12 cellular contexts compared by ENCODE assay signal in the genomic region with DNA sequence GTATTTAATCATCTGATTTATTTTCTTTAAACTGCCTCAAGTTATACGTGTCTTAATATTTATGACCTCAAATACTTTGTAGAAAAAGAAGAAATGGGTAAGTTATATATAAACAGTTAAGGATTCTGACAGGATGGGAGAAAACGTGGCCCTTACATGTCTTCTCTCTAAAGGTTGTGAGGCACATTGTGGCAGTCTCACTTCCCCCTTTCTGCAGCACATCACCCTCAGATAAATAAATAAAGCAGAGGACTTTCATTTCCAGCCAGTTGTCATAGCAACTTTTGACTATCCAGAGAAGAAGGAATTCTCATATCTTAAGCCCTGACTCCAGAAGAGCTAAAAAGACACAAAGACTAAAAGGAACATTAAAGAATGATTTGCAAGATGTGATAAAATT. TPM values are rescaled to one million over a fixed set of nuclear protein-coding genes. Genes with fewer than 3 reads are reported as not detected.
DNase-seq lines count a peak whose midpoint lies in the region; ATAC-seq and TF ChIP-seq lines count a peak whose summit lies in the region.
"Had no signal": no experiment of that assay in that cellular context is flagged by ENCODE, and none has a peak within 500 bp of the region (broad histone marks: within the 10 kb centered on the region; RNA-seq: fewer than 3 reads in every experiment).

No MANE protein-coding gene starts in this region.

- intact Hi-C loops in Right ventricle myocardium superior (cut with DNase I) (no loop called here), vagina (cut with DNase I) (no loop called here)

- no peaks in the 10 kb centered on the region for H3K27me3 ChIP-seq in vagina
- H3K27me3 ChIP-seq: transverse colon had no signal

- no peaks in the 10 kb centered on the region for H3K4me1 ChIP-seq in vagina
- H3K4me1 ChIP-seq: HAP-1, transverse colon had no signal

- no peak for TF ChIP-seq POLR2A in vagina (IDR thresholded peaks at IDR 0.05)

- H3K4me3 ChIP-seq in vagina = no peak overlapping the region
- H3K4me3 ChIP-seq: HAP-1, transverse colon had no signal

- in situ Hi-C loops in GM13977 (cut with MboI; ENCODE audit: low pct_unique_long_range_greater_than_20kb, low sequenced_read_pairs, unreplicated experiment) = no loop called here

- H3K9me3 ChIP-seq in vagina = no peaks in the 10 kb centered on the region
- H3K9me3 ChIP-seq: HAP-1, transverse colon had no signal

- H3K36me3 ChIP-seq in vagina = no peaks in the 10 kb centered on the region
- H3K36me3 ChIP-seq: HAP-1, transverse colon had no signal

- ATAC-seq in GM21360 (IDR thresholded peaks at IDR 0.05; ENCODE audit: unreplicated experiment) (peak; percentile 98), HG03108 (IDR thresholded peaks at IDR 0.05; ENCODE audit: unreplicated experiment) (peak; percentile 99), Right ventricle myocardium superior (ENCODE audit: poor library complexity) (no peak)

- H3K27ac ChIP-seq in vagina = no peak overlapping the region
- H3K27ac ChIP-seq: C4-2B, transverse colon had no signal

- DNase-seq in GM13977 (ENCODE audit: low spot score) = peak; percentile 45
- DNase-seq in RPMI8226 = peak; percentile 79
- DNase-seq in Right ventricle myocardium superior = no peak
- no peak for DNase-seq in vagina (ENCODE audit: extremely low spot score in 2 of 2)
- no peak for DNase-seq in LoVo (ENCODE audit: low spot score)
- DNase-seq in NCI-H2227 (lab: John Stamatoyannopoulos, UW; ENCODE audit: unreplicated experiment) = no peak
- DNase-seq: amygdala, transverse colon had no signal

- TF ChIP-seq CTCF in GM13977 (IDR thresholded peaks at IDR 0.05; ENCODE audit: extremely low read depth, insufficient read depth, missing control alignments) = no peak
- no peak for TF ChIP-seq CTCF in vagina (IDR thresholded peaks at IDR 0.05)

RNA-seq across cellular contexts. Expression of a gene that starts 28.8 kb away (rescaled TPM):
- total RNA-seq in Right ventricle myocardium superior (8.5 TPM), vagina (16.5 TPM)

Comparison
In these comparisons a context has a peak if more than half of its experiments do, and no peak if none do; other contexts are left out.
1. DNase-seq: peak in GM13977 (single experiment) and RPMI8226 (single experiment); none in Right ventricle myocardium superior (single experiment), vagina (0 of 2), LoVo (single experiment) and NCI-H2227 (single experiment).